ENCODE assay signal across 8 cellular contexts in the genomic region with DNA sequence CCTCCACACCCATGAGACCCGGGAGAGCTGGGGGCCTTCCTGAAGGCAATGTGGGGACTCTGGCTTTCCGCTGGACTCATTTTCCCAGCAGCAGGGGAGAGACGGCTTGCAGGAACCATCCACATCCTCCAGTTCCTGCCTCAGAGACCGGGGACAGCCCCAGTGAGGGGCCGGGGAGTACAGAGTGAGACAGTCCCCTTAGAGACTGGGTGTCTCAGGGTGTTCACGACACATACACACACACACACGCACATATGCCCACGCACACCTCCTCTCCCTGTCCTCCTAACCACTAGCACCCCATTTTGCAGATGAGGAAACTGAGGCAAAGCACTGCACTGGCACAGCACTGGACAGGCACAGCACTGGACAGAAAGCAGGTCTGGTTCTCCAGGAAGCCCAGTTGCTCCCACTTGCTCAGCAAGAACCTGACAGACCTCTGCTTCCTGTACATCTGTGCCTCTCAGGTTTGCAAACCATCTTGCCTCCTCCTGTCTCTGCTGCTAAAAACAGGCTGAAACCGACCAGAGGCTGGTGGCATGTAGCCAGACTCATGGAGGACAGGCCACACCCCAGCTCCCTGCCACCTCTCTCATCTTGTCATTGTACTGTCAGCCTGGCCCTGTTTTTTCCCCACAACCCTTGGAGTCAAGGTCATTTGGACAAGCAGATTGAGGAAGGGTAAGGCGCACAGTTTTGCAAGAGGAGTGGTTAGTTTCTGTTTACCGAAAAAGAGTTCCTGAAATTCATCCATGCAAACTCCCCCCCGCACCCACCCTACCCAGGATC. TPM values are rescaled to one million over a fixed set of nuclear protein-coding genes. Genes with fewer than 3 reads are reported as not detected.
DNase-seq lines count a peak whose midpoint lies in the region; ATAC-seq and TF ChIP-seq lines count a peak whose summit lies in the region.

No MANE protein-coding gene starts in this region.

- H3K27ac ChIP-seq in SJCRH30 (peak overlapping the region; percentile 17; the same call in 1 of the 2 replicates), ascending aorta (peak overlapping the region; percentile 30 to 58), thymus (ENCODE audit: low read depth) (peak overlapping the region; percentile 94)

- ATAC-seq in HG03342 (IDR thresholded peaks at IDR 0.05; ENCODE audit: unreplicated experiment), result peak; percentile 68

- H3K27me3 ChIP-seq in SJCRH30, result no peaks in the 10 kb centered on the region
- H3K27me3 ChIP-seq in ascending aorta, result no peaks in the 10 kb centered on the region
- no peaks in the 10 kb centered on the region for H3K27me3 ChIP-seq in thymus (ENCODE audit: control insufficient read depth, insufficient read depth)

- peak; percentile 41 for DNase-seq in Ammon's horn (ENCODE audit: low spot score)
- peak; percentile 76 for DNase-seq in GM19238 (ENCODE audit: insufficient read length, low spot score)
- DNase-seq in SJCRH30, result peak; percentile 32 to 49
- no peak for DNase-seq in ascending aorta (ENCODE audit: low spot score in 2 of 2)
- peak; percentile 79 to 95 for DNase-seq in lower leg skin (ENCODE audit: low spot score in 2 of 2)
- DNase-seq in COLO668 (lab: John Stamatoyannopoulos, UW; ENCODE audit: unreplicated experiment), result no peak

- H3K4me1 ChIP-seq in SJCRH30 (peaks cover 16% of the 10 kb centered on the region), ascending aorta (peaks cover 11 to 20% of the 10 kb centered on the region in 2 donors), thymus (ENCODE audit: control insufficient read depth, insufficient read depth, low read length) (peaks cover 31% of the 10 kb centered on the region)

- H3K36me3 ChIP-seq in SJCRH30 (no peaks in the 10 kb centered on the region), ascending aorta (no peaks in the 10 kb centered on the region), thymus (ENCODE audit: control insufficient read depth, insufficient read depth) (peaks cover 3% of the 10 kb centered on the region)

- TF ChIP-seq POLR2A in lower leg skin (IDR thresholded peaks at IDR 0.05), result no peak

- TF ChIP-seq CTCF in ascending aorta (IDR thresholded peaks at IDR 0.05), result no peak
- no peak for TF ChIP-seq CTCF in lower leg skin (IDR thresholded peaks at IDR 0.05)

- H3K4me3 ChIP-seq in SJCRH30, result no peak overlapping the region
- H3K4me3 ChIP-seq in ascending aorta, result no peak overlapping the region
- no peak overlapping the region for H3K4me3 ChIP-seq in lower leg skin (ENCODE audit: low read depth, poor library complexity, severe bottlenecking)
- no peak overlapping the region for H3K4me3 ChIP-seq in thymus (ENCODE audit: low read length)

- WGBS in lower leg skin, 2 donors, result 39 to 42% methylated on average over 12 of the region's 12 CpGs
- 14% methylated on average over 12 of the region's 12 CpGs for WGBS in thymus

- no peaks in the 10 kb centered on the region for H3K9me3 ChIP-seq in SJCRH30 (replicated peaks)
- no peaks in the 10 kb centered on the region for H3K9me3 ChIP-seq in ascending aorta
- H3K9me3 ChIP-seq in thymus (ENCODE audit: control insufficient read depth), result no peaks in the 10 kb centered on the region

- intact Hi-C loops in ascending aorta (cut with DNase I), result no loop called here
- intact Hi-C loops in lower leg skin (cut with DNase I; ENCODE audit: low total_unique reads), result loop anchor here (10.0 kb wide), 1 partner anchor 47 kb away; a partner anchor contains a TSS

RNA-seq across cellular contexts. Expression of a gene that starts 8.0 kb away (rescaled TPM):
- total RNA-seq in SJCRH30 (2014; rRNA removed; shearing (Covaris generic)), result not detected in 2 replicates
- total RNA-seq in ascending aorta (not detected), lower leg skin (under 1 TPM; 0.06 to 0.27 (median 0.14) TPM)
- polyA plus RNA-seq in thymus, result 0.68 TPM

RNA-seq across cellular contexts. Expression of a gene that starts 45.7 kb away (rescaled TPM):
- total RNA-seq in SJCRH30 (2014; rRNA removed; shearing (Covaris generic)), result 2.6 and 3.4 TPM in 2 replicates
- total RNA-seq in ascending aorta (193 TPM), lower leg skin (10 to 100 TPM; 14.5 to 56.5 (median 23.2) TPM)
- polyA plus RNA-seq in thymus, result 51.8 TPM

Comparison
In these comparisons a context has a peak if more than half of its experiments do, and no peak if none do; other contexts are left out.
1. DNase-seq: peak in Ammon's horn (single experiment), GM19238 (single experiment), SJCRH30 (2 of 2) and lower leg skin (2 of 2); none in ascending aorta (0 of 2) and COLO668 (single experiment).
2. H3K27ac ChIP-seq: peak in every context shown above with its lines; median percentile 94 in thymus; 44 in ascending aorta; 17 in SJCRH30.